ENCODE assay signal across 33 cellular contexts in genomic region chr4:33453436-33453835, GRCh38.
"Had no signal": no experiment of that assay in that cellular context is flagged by ENCODE, and none has a peak within 500 bp of the region (broad histone marks: within the 10 kb centered on the region; RNA-seq: fewer than 3 reads in every experiment).

No MANE protein-coding gene starts in this region.

- H3K27ac ChIP-seq: brain microvascular endothelial cell, gastrocnemius medialis, heart left ventricle had no signal

- H3K4me3 Mint-ChIP-seq: activated CD4-positive, alpha-beta memory T cell treated with anti-CD3 and anti-CD28 coated beads for 36 hours; activated CD4-positive, alpha-beta T cell treated with anti-CD3 and anti-CD28 coated beads for 36 hours; activated CD4-positive, alpha-beta T cell treated with anti-CD3 and anti-CD28 coated beads, Interleukin-2, amount 10 ng/mL, durations not matched to agents 24 days and 14 days; activated CD8-positive, alpha-beta memory T cell treated with anti-CD3 and anti-CD28 coated beads, Interleukin-2, amount 10 ng/mL, durations not matched to agents 7 days and 5 days; activated CD8-positive, alpha-beta T cell treated with anti-CD3 and anti-CD28 coated beads, Interleukin-2, amount 10 ng/mL, durations not matched to agents 7 days and 5 days; activated naive CD8-positive, alpha-beta T cell; activated T-cell treated with anti-CD3 and anti-CD28 coated beads, Interleukin-2, amount 50 U/mL, for 24 hours; activated T-cell treated with anti-CD3 and anti-CD28 coated beads, Interleukin-2, amount 50 U/mL, for 72 hours; effector memory CD8-positive, alpha-beta T cell had no signal

- H3K27me3 Mint-ChIP-seq: activated CD4-positive, alpha-beta memory T cell treated with anti-CD3 and anti-CD28 coated beads for 36 hours; activated CD4-positive, alpha-beta T cell treated with anti-CD3 and anti-CD28 coated beads for 36 hours; activated CD4-positive, alpha-beta T cell treated with anti-CD3 and anti-CD28 coated beads, Interleukin-2, amount 10 ng/mL, durations not matched to agents 24 days and 14 days; activated CD8-positive, alpha-beta memory T cell treated with anti-CD3 and anti-CD28 coated beads, Interleukin-2, amount 10 ng/mL, durations not matched to agents 7 days and 5 days; activated naive CD8-positive, alpha-beta T cell; activated T-cell treated with anti-CD3 and anti-CD28 coated beads, Interleukin-2, amount 50 U/mL, for 24 hours; effector memory CD8-positive, alpha-beta T cell had no signal

- H3K27ac Mint-ChIP-seq: activated CD4-positive, alpha-beta memory T cell treated with anti-CD3 and anti-CD28 coated beads for 36 hours; activated CD4-positive, alpha-beta T cell treated with anti-CD3 and anti-CD28 coated beads for 36 hours; activated CD4-positive, alpha-beta T cell treated with anti-CD3 and anti-CD28 coated beads, Interleukin-2, amount 10 ng/mL, durations not matched to agents 24 days and 14 days; activated CD8-positive, alpha-beta memory T cell treated with anti-CD3 and anti-CD28 coated beads, Interleukin-2, amount 10 ng/mL, durations not matched to agents 7 days and 5 days; activated CD8-positive, alpha-beta T cell treated with anti-CD3 and anti-CD28 coated beads, Interleukin-2, amount 10 ng/mL, durations not matched to agents 7 days and 5 days; activated naive CD8-positive, alpha-beta T cell; activated T-cell treated with anti-CD3 and anti-CD28 coated beads, Interleukin-2, amount 50 U/mL, for 24 hours; activated T-cell treated with anti-CD3 and anti-CD28 coated beads, Interleukin-2, amount 50 U/mL, for 72 hours; effector memory CD8-positive, alpha-beta T cell had no signal

- ATAC-seq: activated CD4-positive, alpha-beta T cell treated with anti-CD3 and anti-CD28 coated beads for 36 hours; activated CD8-positive, alpha-beta memory T cell treated with anti-CD3 and anti-CD28 coated beads, Interleukin-2, amount 10 ng/mL, durations not matched to agents 7 days and 5 days; activated CD8-positive, alpha-beta T cell treated with anti-CD3 and anti-CD28 coated beads, Interleukin-2, amount 10 ng/mL, durations not matched to agents 7 days and 5 days; activated T-cell treated with anti-CD3 and anti-CD28 coated beads, Interleukin-2, amount 50 U/mL, for 72 hours; effector memory CD8-positive, alpha-beta T cell; esophagus mucosa; gastrocnemius medialis; heart left ventricle had no signal

- DNase-seq: activated CD4-positive, alpha-beta memory T cell treated with anti-CD3 and anti-CD28 coated beads for 36 hours; activated CD4-positive, alpha-beta T cell treated with anti-CD3 and anti-CD28 coated beads for 36 hours; activated CD4-positive, alpha-beta T cell treated with anti-CD3 and anti-CD28 coated beads, Interleukin-2, amount 10 ng/mL, durations not matched to agents 24 days and 14 days; activated CD4-positive, CD25-positive, alpha-beta regulatory T cell; activated CD4-positive, CD25-positive, alpha-beta regulatory T cell treated with anti-CD3 and anti-CD28 coated beads, Interleukin-2, amount 50 U/mL, for 72 hours; activated CD8-positive, alpha-beta memory T cell treated with anti-CD3 and anti-CD28 coated beads, Interleukin-2, amount 10 ng/mL, durations not matched to agents 7 days and 5 days; activated CD8-positive, alpha-beta memory T cell treated with anti-CD3 and anti-CD28 coated beads, Interleukin-2, amount 50 U/mL, for 4 hours; activated CD8-positive, alpha-beta T cell treated with anti-CD3 and anti-CD28 coated beads, Interleukin-2, amount 10 ng/mL, durations not matched to agents 7 days and 5 days; activated effector memory CD4-positive, alpha-beta T cell treated with Interleukin-2 at 50 U/mL for 16 hours; activated gamma-delta T cell treated with Interleukin-2 at 50 U/mL for 16 hours; activated naive CD4-positive, alpha-beta T cell treated with anti-CD3 and anti-CD28 coated beads, Interleukin-2, amount 50 U/mL, for 16 hours; activated naive CD4-positive, alpha-beta T cell treated with Interleukin-2 at 50 U/mL for 16 hours; activated T-cell treated with anti-CD3 and anti-CD28 coated beads, Interleukin-2, amount 50 U/mL, for 24 hours; activated T-cell treated with anti-CD3 and anti-CD28 coated beads, Interleukin-2, amount 50 U/mL, for 72 hours; amniotic stem cell; anterior cingulate cortex; brain microvascular endothelial cell; caudate nucleus; cortex of kidney; dermis blood vessel endothelial cell; effector CD4-positive, alpha-beta T cell; effector memory CD8-positive, alpha-beta T cell; foreskin fibroblast; gastrocnemius medialis; glutamatergic neuron; heart left ventricle; T-helper 2 cell had no signal

- H3K9me3 ChIP-seq: gastrocnemius medialis had no signal

- H3K4me3 ChIP-seq: gastrocnemius medialis, heart left ventricle had no signal

- H3K4me1 ChIP-seq: gastrocnemius medialis, heart left ventricle had no signal

- H3K36me3 Mint-ChIP-seq: activated CD4-positive, alpha-beta memory T cell treated with anti-CD3 and anti-CD28 coated beads for 36 hours; activated CD8-positive, alpha-beta memory T cell treated with anti-CD3 and anti-CD28 coated beads, Interleukin-2, amount 10 ng/mL, durations not matched to agents 7 days and 5 days; activated naive CD8-positive, alpha-beta T cell had no signal

- FAIRE-seq: astrocyte, colon, endometrium, endothelial cell of umbilical vein had no signal

- H3K36me3 ChIP-seq: brain microvascular endothelial cell, gastrocnemius medialis, heart left ventricle had no signal

- H3K27me3 ChIP-seq: brain microvascular endothelial cell, gastrocnemius medialis, heart left ventricle had no signal

- H3K4me1 Mint-ChIP-seq: activated CD4-positive, alpha-beta T cell treated with anti-CD3 and anti-CD28 coated beads for 36 hours; activated CD4-positive, alpha-beta T cell treated with anti-CD3 and anti-CD28 coated beads, Interleukin-2, amount 10 ng/mL, durations not matched to agents 24 days and 14 days; activated CD8-positive, alpha-beta memory T cell treated with anti-CD3 and anti-CD28 coated beads, Interleukin-2, amount 10 ng/mL, durations not matched to agents 7 days and 5 days had no signal
